8 cellular contexts compared by ENCODE assay signal in the genomic region with DNA sequence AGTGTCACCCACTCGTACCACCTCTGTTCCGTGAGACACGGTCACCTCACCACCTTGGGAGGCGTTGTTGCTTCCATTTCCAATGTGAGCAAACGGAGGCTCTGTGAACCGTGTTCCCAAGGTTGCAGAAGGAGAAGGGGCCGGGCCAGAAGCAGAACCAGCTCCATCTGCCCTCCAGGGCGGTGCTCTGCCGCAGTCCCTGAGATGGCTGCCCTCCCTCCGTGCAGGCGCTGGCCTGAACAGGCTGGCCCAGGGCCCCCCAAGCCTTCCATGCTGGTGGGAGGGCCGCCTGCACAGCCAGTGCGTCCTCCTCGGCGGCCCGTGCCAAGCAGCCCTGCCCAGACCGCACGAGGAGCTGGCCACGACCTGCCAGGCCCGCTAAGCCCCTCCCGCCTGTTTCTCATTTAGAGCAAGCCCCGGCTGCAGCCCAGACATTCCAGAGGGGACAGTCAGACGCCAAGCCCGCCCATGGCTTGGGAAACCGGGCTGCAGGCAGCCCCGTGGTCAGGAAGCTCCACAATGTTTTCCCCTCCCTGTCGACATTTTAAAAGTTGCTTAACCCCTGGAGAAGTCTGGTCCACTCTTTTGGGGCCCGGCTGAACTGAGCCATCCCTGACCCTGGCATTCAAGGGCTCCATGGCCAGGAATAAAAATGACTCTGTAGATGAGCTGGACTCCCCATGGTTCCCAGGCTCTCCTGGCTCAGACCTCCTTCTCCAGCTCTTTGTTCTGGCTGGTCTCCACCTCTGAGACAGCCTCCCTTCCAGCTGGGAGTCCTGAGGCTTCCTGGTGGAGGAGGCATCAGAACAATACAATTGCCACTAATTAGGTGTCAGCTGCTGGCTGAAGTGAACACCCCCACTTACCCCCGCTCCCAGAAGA.
DNase-seq lines count a peak whose midpoint lies in the region; ATAC-seq and TF ChIP-seq lines count a peak whose summit lies in the region.

No MANE protein-coding gene starts in this region.

- intact Hi-C loops in sciatic nerve (cut with DNase I) = no loop called here

- no peak for TF ChIP-seq CTCF in BE2C (IDR thresholded peaks at IDR 0.05; ENCODE audit: low read depth, low read length)

- H3K4me3 ChIP-seq in BE2C (ENCODE audit: low read depth, low read length) = no peak overlapping the region

- TF ChIP-seq POLR2A in erythroblast (IDR thresholded peaks at IDR 0.05; ENCODE audit: low read length) = no peak

- H3K9me3 ChIP-seq in BE2C = no peaks in the 10 kb centered on the region

- no peaks in the 10 kb centered on the region for H3K4me1 ChIP-seq in BE2C

- H3K27me3 ChIP-seq in BE2C = 0 out of 2 replicates have a peak, but pooled peaks cover 6% of the 10 kb centered on the region

- peak; percentile 96 for ATAC-seq in sciatic nerve

- DNase-seq in GM04503 (ENCODE audit: low read depth) = peak; percentile 88
- peak; percentile 21 for DNase-seq in amniotic epithelial cell (ENCODE audit: low read depth)
- DNase-seq in hepatic stellate cell (ENCODE audit: low spot score) = peak; percentile 93
- peak; percentile 84 for DNase-seq in sciatic nerve (ENCODE audit: low spot score)
- no peak for DNase-seq in NCI-H2029 treated with DMSO at 0.1 percent for 48 hours (lab: John Stamatoyannopoulos, UW)
- DNase-seq in UCSD-AML1 (lab: John Stamatoyannopoulos, UW; ENCODE audit: unreplicated experiment) = no peak
- no peak for DNase-seq in erythroblast (lab: John Stamatoyannopoulos, UW)
- no peak for DNase-seq in BE2C

- no peaks in the 10 kb centered on the region for H3K36me3 ChIP-seq in BE2C

Comparison
In these comparisons a context has a peak if more than half of its experiments do, and no peak if none do; other contexts are left out.
1. DNase-seq: peak in GM04503 (single experiment), amniotic epithelial cell (single experiment), hepatic stellate cell (single experiment) and sciatic nerve (single experiment); none in NCI-H2029 treated with DMSO at 0.1 percent for 48 hours (single experiment), UCSD-AML1 (single experiment), erythroblast (0 of 2) and BE2C (single experiment).